Comparison of ENCODE assay signal across 8 cellular contexts in genomic region chrX:23743623-23743971, GRCh38. TPM values are rescaled to one million over a fixed set of nuclear protein-coding genes. Genes with fewer than 3 reads are reported as not detected.
DNase-seq lines count a peak whose midpoint lies in the region; ATAC-seq, FAIRE-seq and TF ChIP-seq lines count a peak whose summit lies in the region.
"Not testable (repeated sequence)": the region's sequence is repeated elsewhere in the genome, so short reads cannot be mapped to it uniquely, and the experiment has no call there.

No MANE protein-coding gene starts in this region.

- peaks cover 0 to 17% (median 9%) of the 10 kb centered on the region in 11 experiments; a peak in 16 of 22 replicates for H3K9me3 ChIP-seq in BLaER1 treated with 17β-estradiol and CSF1 and Interleukin-3, amounts not matched to agents 10 nM and 100 nM (replicated peaks in 1 of 11)
- not testable (repeated sequence) for H3K9me3 ChIP-seq in HUES48 (ENCODE audit: control insufficient read depth, insufficient read depth, low read length); keratinocyte (ENCODE audit: control insufficient read depth, low read depth, low read length); neuron (ENCODE audit: low read length); stomach smooth muscle (ENCODE audit: control insufficient read depth in 2 of 2, low read length in 2 of 2)

- peaks cover 29% of the 10 kb centered on the region for H3K4me1 Mint-ChIP-seq in T-helper 1 cell treated with Interleukin-12 subunit alpha and Interleukin-12 subunit beta and Interleukin-4 antibody, amounts not matched to agents 30 μg/mL and 1 μg/mL, for 36 hours (ENCODE audit: low read depth)
- peaks cover 33% of the 10 kb centered on the region for H3K4me1 Mint-ChIP-seq in activated naive CD8-positive, alpha-beta T cell treated with anti-CD3 and anti-CD28 coated beads, Interleukin-2, amount 50 U/mL, for 24 hours
- peaks cover 20% of the 10 kb centered on the region for H3K4me1 Mint-ChIP-seq in endothelial cell (ENCODE audit: unreplicated experiment)

- not testable (repeated sequence) for H3K9me3 Mint-ChIP-seq in T-helper 1 cell treated with Interleukin-12 subunit alpha and Interleukin-12 subunit beta and Interleukin-4 antibody, amounts not matched to agents 30 μg/mL and 1 μg/mL, for 36 hours; activated naive CD8-positive, alpha-beta T cell treated with anti-CD3 and anti-CD28 coated beads, Interleukin-2, amount 50 U/mL, for 24 hours; endothelial cell (ENCODE audit: unreplicated experiment)

- peaks cover 0 to 23% (median 0%) of the 10 kb centered on the region in 11 experiments; a peak in 6 of 22 replicates for H4K20me1 ChIP-seq in BLaER1 treated with 17β-estradiol and CSF1 and Interleukin-3, amounts not matched to agents 10 nM and 100 nM
- H4K20me1 ChIP-seq in keratinocyte (ENCODE audit: control insufficient read depth, extremely low read depth, insufficient read depth, low read length) = not testable (repeated sequence)

- H3K9ac ChIP-seq in BLaER1 treated with 17β-estradiol and CSF1 and Interleukin-3, amounts not matched to agents 10 nM and 100 nM = peak overlapping the region; percentile 72 to 87 (median 77); a peak in 19 of 22 replicates
- H3K9ac ChIP-seq in HUES48 (ENCODE audit: low read depth, low read length) = not testable (repeated sequence)
- H3K9ac ChIP-seq in keratinocyte (ENCODE audit: control insufficient read depth, extremely low read depth, insufficient read depth, low read length) (peak overlapping the region; percentile 94), stomach smooth muscle (ENCODE audit: low read length in 2 of 2) (peak overlapping the region; percentile 13 to 53)

- not testable (repeated sequence) for FAIRE-seq in keratinocyte (lab: Jason Lieb, UNC)

- ATAC-seq in activated naive CD8-positive, alpha-beta T cell treated with anti-CD3 and anti-CD28 coated beads, Interleukin-2, amount 50 U/mL, for 24 hours = not testable (repeated sequence)

- peak overlapping the region; percentile 56 to 78 (median 67) for H3K4me3 ChIP-seq in BLaER1 treated with 17β-estradiol and CSF1 and Interleukin-3, amounts not matched to agents 10 nM and 100 nM
- H3K4me3 ChIP-seq in HUES48 (ENCODE audit: low read depth, low read length) (peak overlapping the region; percentile 85), keratinocyte (ENCODE audit: control insufficient read depth in 2 of 3, extremely low read depth in 1 of 3, insufficient read depth in 2 of 3, low read depth in 1 of 3, low read length in 3 of 3) (peak overlapping the region in 2 of 3 experiments; percentile 2 to 73), neuron (ENCODE audit: low read length) (peak overlapping the region; percentile 80), stomach smooth muscle (ENCODE audit: low read length in 2 of 2) (peak overlapping the region; percentile 25 to 79)

- not testable (repeated sequence) for DNase-seq in activated naive CD8-positive, alpha-beta T cell treated with anti-CD3 and anti-CD28 coated beads, Interleukin-2, amount 50 U/mL, for 24 hours; endothelial cell (ENCODE audit: low spot score); keratinocyte (ENCODE audit: low read depth, low spot score)

- not testable (repeated sequence) for TF ChIP-seq CTCF in endothelial cell (IDR thresholded peaks at IDR 0.05; ENCODE audit: unreplicated experiment); keratinocyte (optimal IDR thresholded peaks at IDR 0.05 in 1 of 3, IDR thresholded peaks at IDR 0.05 in 1 of 3, conservative IDR thresholded peaks at IDR 0.05 in 1 of 3; ENCODE audit: extremely low read depth in 1 of 3, insufficient read depth in 2 of 3, low read length in 3 of 3)

- peaks cover 0 to 25% (median 15%) of the 10 kb centered on the region in 11 experiments; a peak in 13 of 22 replicates for H3K27me3 ChIP-seq in BLaER1 treated with 17β-estradiol and CSF1 and Interleukin-3, amounts not matched to agents 10 nM and 100 nM
- H3K27me3 ChIP-seq in HUES48 (ENCODE audit: control insufficient read depth, insufficient read depth, low read length); keratinocyte (ENCODE audit: control insufficient read depth, extremely low read depth, insufficient read depth, low read length); neuron (ENCODE audit: insufficient read depth, low read length); stomach smooth muscle (ENCODE audit: control insufficient read depth in 1 of 2, insufficient read depth in 2 of 2, low read length in 2 of 2): not testable (repeated sequence)

- peak overlapping the region; percentile 42 to 80 (median 65) for H3K4me2 ChIP-seq in BLaER1 treated with 17β-estradiol and CSF1 and Interleukin-3, amounts not matched to agents 10 nM and 100 nM
- not testable (repeated sequence) for H3K4me2 ChIP-seq in keratinocyte (ENCODE audit: control insufficient read depth, extremely low read depth, insufficient read depth, low read depth, low read length)

- dilution Hi-C loops in keratinocyte (cut with MboI; ENCODE audit: extremely low pct_ligation_motif_present, low sequenced_read_pairs) = not testable (repeated sequence)

- not testable (repeated sequence) for H3K9me1 ChIP-seq in keratinocyte (ENCODE audit: control insufficient read depth, extremely low read depth, insufficient read depth, low read length)

- H3K27ac ChIP-seq in BLaER1 treated with 17β-estradiol and CSF1 and Interleukin-3, amounts not matched to agents 10 nM and 100 nM = peak overlapping the region; percentile 54 to 93 (median 76); a peak in 20 of 22 replicates
- H3K27ac ChIP-seq in HUES48 (ENCODE audit: low read depth, low read length) = peak overlapping the region; percentile 39
- H3K27ac ChIP-seq in keratinocyte (ENCODE audit: control insufficient read depth, insufficient read depth, low read length) = peak overlapping the region; percentile 96
- H3K27ac ChIP-seq in stomach smooth muscle (ENCODE audit: low read length) = peak overlapping the region; percentile 96

- H3K36me3 Mint-ChIP-seq in T-helper 1 cell treated with Interleukin-12 subunit alpha and Interleukin-12 subunit beta and Interleukin-4 antibody, amounts not matched to agents 30 μg/mL and 1 μg/mL, for 36 hours (ENCODE audit: low read depth); activated naive CD8-positive, alpha-beta T cell treated with anti-CD3 and anti-CD28 coated beads, Interleukin-2, amount 50 U/mL, for 24 hours (ENCODE audit: low read depth); endothelial cell (ENCODE audit: low read depth, unreplicated experiment): not testable (repeated sequence)

- H3K36me3 ChIP-seq in BLaER1 treated with 17β-estradiol and CSF1 and Interleukin-3, amounts not matched to agents 10 nM and 100 nM; HUES48 (ENCODE audit: control insufficient read depth, insufficient read depth, low read length); keratinocyte (ENCODE audit: control insufficient read depth in 2 of 2, extremely low read depth in 1 of 2, insufficient read depth in 2 of 2, low read length in 2 of 2); neuron (ENCODE audit: insufficient read depth, low read length); stomach smooth muscle (ENCODE audit: control insufficient read depth in 2 of 2, insufficient read depth in 2 of 2, low read length in 2 of 2): not testable (repeated sequence)

- H3K27me3 Mint-ChIP-seq in T-helper 1 cell treated with Interleukin-12 subunit alpha and Interleukin-12 subunit beta and Interleukin-4 antibody, amounts not matched to agents 30 μg/mL and 1 μg/mL, for 36 hours (ENCODE audit: low read depth); activated naive CD8-positive, alpha-beta T cell treated with anti-CD3 and anti-CD28 coated beads, Interleukin-2, amount 50 U/mL, for 24 hours: not testable (repeated sequence)
- H3K27me3 Mint-ChIP-seq in endothelial cell (ENCODE audit: unreplicated experiment) = peaks cover 11% of the 10 kb centered on the region

- H3K27ac Mint-ChIP-seq in T-helper 1 cell treated with Interleukin-12 subunit alpha and Interleukin-12 subunit beta and Interleukin-4 antibody, amounts not matched to agents 30 μg/mL and 1 μg/mL, for 36 hours = peak overlapping the region; percentile 82
- peak overlapping the region; percentile 79 for H3K27ac Mint-ChIP-seq in activated naive CD8-positive, alpha-beta T cell treated with anti-CD3 and anti-CD28 coated beads, Interleukin-2, amount 50 U/mL, for 24 hours
- H3K27ac Mint-ChIP-seq in endothelial cell (ENCODE audit: unreplicated experiment) = peak overlapping the region; percentile 85

- H2AFZ ChIP-seq in keratinocyte (ENCODE audit: control insufficient read depth, low read length) = not testable (repeated sequence)
- peak overlapping the region; percentile 85 for H2AFZ ChIP-seq in neuron (ENCODE audit: low read depth, low read length)

- H3K79me2 ChIP-seq in keratinocyte (ENCODE audit: control insufficient read depth, insufficient read depth, low read length) = peaks cover 34% of the 10 kb centered on the region

- peaks cover 0 to 31% (median 11%) of the 10 kb centered on the region in 10 experiments; a peak in 12 of 20 replicates for H3K4me1 ChIP-seq in BLaER1 treated with 17β-estradiol and CSF1 and Interleukin-3, amounts not matched to agents 10 nM and 100 nM
- not testable (repeated sequence) for H3K4me1 ChIP-seq in HUES48 (ENCODE audit: control insufficient read depth, insufficient read depth, low read length); keratinocyte (ENCODE audit: control insufficient read depth, extremely low read depth, insufficient read depth, low read length); neuron (ENCODE audit: insufficient read depth, low read length); stomach smooth muscle (ENCODE audit: control insufficient read depth, insufficient read depth, low read length)

- peak overlapping the region; percentile 93 for H3K4me3 Mint-ChIP-seq in T-helper 1 cell treated with Interleukin-12 subunit alpha and Interleukin-12 subunit beta and Interleukin-4 antibody, amounts not matched to agents 30 μg/mL and 1 μg/mL, for 36 hours
- H3K4me3 Mint-ChIP-seq in activated naive CD8-positive, alpha-beta T cell treated with anti-CD3 and anti-CD28 coated beads, Interleukin-2, amount 50 U/mL, for 24 hours = peak overlapping the region; percentile 89
- H3K4me3 Mint-ChIP-seq in endothelial cell (ENCODE audit: unreplicated experiment) = peak overlapping the region; percentile 62

RNA-seq across cellular contexts. Expression of gene ACOT9, which starts 0.5 kb away (rescaled TPM):
- total RNA-seq in endothelial cell (ENCODE audit: unreplicated experiment) = 99.1 TPM
- 62.4 to 91.9 TPM (median 79.8 TPM) in 3 replicates for polyA plus RNA-seq in keratinocyte
- 28.6 TPM for polyA plus RNA-seq in keratinocyte (2011; ENCODE audit: low read depth)
- 41.7 and 84.0 TPM in 2 replicates for polyA plus RNA-seq in keratinocyte (2011; cell fraction: cytosol; rRNA removed)
- 132 and 150 TPM in 2 replicates for polyA plus RNA-seq in keratinocyte (2011; cell fraction: nucleus; rRNA removed)
- 49.6 and 74.1 TPM in 2 replicates for polyA plus RNA-seq in keratinocyte (2012; ENCODE audit: low replicate concordance)
- 13.9 to 72.1 TPM (median 32.7 TPM) in 3 replicates for polyA minus RNA-seq in keratinocyte
- 40.5 TPM for polyA minus RNA-seq in keratinocyte (2011; cell fraction: cytosol; rRNA and poly(A)+ RNA removed)
- polyA minus RNA-seq in keratinocyte (2011; cell fraction: nucleus; rRNA and poly(A)+ RNA removed) = 32.8 and 45.5 TPM in 2 replicates

RNA-seq across cellular contexts. Expression of gene SAT1, which starts 39.4 kb away (rescaled TPM):
- total RNA-seq in endothelial cell (ENCODE audit: unreplicated experiment) = 479 TPM
- 904 to 1,607 TPM (median 1,595 TPM) in 3 replicates for polyA plus RNA-seq in keratinocyte
- 2,170 TPM for polyA plus RNA-seq in keratinocyte (2011; ENCODE audit: low read depth)
- 1,402 and 1,666 TPM in 2 replicates for polyA plus RNA-seq in keratinocyte (2011; cell fraction: cytosol; rRNA removed)
- polyA plus RNA-seq in keratinocyte (2011; cell fraction: nucleus; rRNA removed) = 3,131 and 4,257 TPM in 2 replicates
- 647 and 2,511 TPM in 2 replicates for polyA plus RNA-seq in keratinocyte (2012; ENCODE audit: low replicate concordance)
- 82.8 to 414 TPM (median 366 TPM) in 3 replicates for polyA minus RNA-seq in keratinocyte
- 352 TPM for polyA minus RNA-seq in keratinocyte (2011; cell fraction: cytosol; rRNA and poly(A)+ RNA removed)
- polyA minus RNA-seq in keratinocyte (2011; cell fraction: nucleus; rRNA and poly(A)+ RNA removed) = 313 and 542 TPM in 2 replicates

Comparison
In these comparisons a context has a peak if more than half of its experiments do, and no peak if none do; other contexts are left out.
1. H3K27ac ChIP-seq: peak in every context shown above with its lines; median percentile 96 in keratinocyte; 96 in stomach smooth muscle; 76 in BLaER1 treated with 17β-estradiol and CSF1 and Interleukin-3, amounts not matched to agents 10 nM and 100 nM; 39 in HUES48.